2 cellular contexts compared by ENCODE assay signal in genomic region chr9:32566770-32567169, GRCh38.
A peak's percentile ranks its signal among the peaks of the same experiment; 100 is the strongest.
TF ChIP-seq lines count a peak whose summit lies in the region.

No MANE protein-coding gene starts in this region.

TF ChIP-seq in HepG2, 621 proteins besides CTCF, POLR2A, EP300 and RAD21:
- TF ChIP-seq NCOA1 (CRISPR knock-in tag; IDR thresholded peaks at IDR 0.05) (no peak), AGO2 (optimal IDR thresholded peaks at IDR 0.05; ENCODE audit: low read depth, low read length) (peak; percentile 73)

TF ChIP-seq in SK-N-SH, 30 proteins besides CTCF, POLR2A, EP300 and RAD21:
- TF ChIP-seq TEAD4 (IDR thresholded peaks at IDR 0.05; ENCODE audit: borderline replicate concordance, insufficient read depth), result no peak
- TF ChIP-seq FOXJ3 (CRISPR knock-in tag; IDR thresholded peaks at IDR 0.05), result no peak
- no peak for TF ChIP-seq RCOR1 (IDR thresholded peaks at IDR 0.05; ENCODE audit: low read length)
- TF ChIP-seq NRF1 (IDR thresholded peaks at IDR 0.05; ENCODE audit: low read depth, low read length), result no peak
- no peak for TF ChIP-seq FOXM1 (IDR thresholded peaks at IDR 0.05; ENCODE audit: low read depth)
- no peak for TF ChIP-seq FOSL2 (IDR thresholded peaks at IDR 0.05; ENCODE audit: borderline replicate concordance, low read depth)
- no peak for TF ChIP-seq USF1 (IDR thresholded peaks at IDR 0.05; ENCODE audit: borderline replicate concordance, low read depth)
